1 cellular context compared by ENCODE assay signal in the genomic region with DNA sequence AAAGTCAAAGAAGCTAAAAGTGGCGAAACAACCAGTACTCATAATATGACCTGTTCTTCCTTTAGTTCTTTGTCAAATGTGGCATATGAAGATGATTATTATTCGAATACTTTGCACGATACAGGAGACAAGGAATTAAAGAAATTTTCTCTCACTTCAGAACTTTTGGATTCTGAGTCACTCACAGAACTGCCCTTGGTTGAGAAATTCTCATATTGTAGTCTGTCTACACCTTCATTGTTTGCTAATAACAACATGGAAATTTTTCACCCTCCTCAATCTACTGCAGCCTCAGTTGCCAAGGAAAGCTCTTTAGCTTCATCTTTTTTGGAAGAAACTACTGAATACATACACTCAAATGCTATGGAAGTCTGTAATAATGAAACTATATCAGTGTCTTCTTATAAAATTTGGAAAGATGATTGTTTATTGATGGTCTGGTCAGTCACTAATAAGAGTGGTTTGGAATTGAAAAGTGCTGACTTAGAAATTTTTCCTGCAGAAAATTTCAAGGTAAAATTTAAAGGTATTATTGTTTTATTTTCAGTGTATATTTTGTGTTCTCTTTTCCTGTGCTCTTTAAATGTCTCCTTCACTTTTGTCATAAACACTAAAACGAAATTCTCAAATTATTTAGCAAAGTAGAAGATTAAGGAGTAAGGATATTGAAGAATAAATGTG.
A peak's percentile ranks its signal among the peaks of the same experiment; 100 is the strongest.
TF ChIP-seq lines count a peak whose summit lies in the region.

No MANE protein-coding gene starts in this region.

TF ChIP-seq in HepG2, 621 proteins besides CTCF, POLR2A, EP300 and RAD21:
- TF ChIP-seq, protein P1, sequence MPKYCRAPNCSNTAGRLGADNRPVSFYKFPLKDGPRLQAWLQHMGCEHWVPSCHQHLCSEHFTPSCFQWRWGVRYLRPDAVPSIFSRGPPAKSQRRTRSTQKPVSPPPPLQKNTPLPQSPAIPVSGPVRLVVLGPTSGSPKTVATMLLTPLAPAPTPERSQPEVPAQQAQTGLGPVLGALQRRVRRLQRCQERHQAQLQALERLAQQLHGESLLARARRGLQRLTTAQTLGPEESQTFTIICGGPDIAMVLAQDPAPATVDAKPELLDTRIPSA (CRISPR knock-in tag; IDR thresholded peaks at IDR 0.05; ENCODE audit: borderline replicate concordance) = no peak
- TF ChIP-seq CHD2 (IDR thresholded peaks at IDR 0.05; ENCODE audit: low read depth, low read length) = no peak
- no peak for TF ChIP-seq ZSCAN31 (CRISPR knock-in tag; IDR thresholded peaks at IDR 0.05; ENCODE audit: low read depth)
- no peak for TF ChIP-seq ZNF296 (CRISPR knock-in tag; conservative IDR thresholded peaks at IDR 0.05)
- TF ChIP-seq, protein P2, sequence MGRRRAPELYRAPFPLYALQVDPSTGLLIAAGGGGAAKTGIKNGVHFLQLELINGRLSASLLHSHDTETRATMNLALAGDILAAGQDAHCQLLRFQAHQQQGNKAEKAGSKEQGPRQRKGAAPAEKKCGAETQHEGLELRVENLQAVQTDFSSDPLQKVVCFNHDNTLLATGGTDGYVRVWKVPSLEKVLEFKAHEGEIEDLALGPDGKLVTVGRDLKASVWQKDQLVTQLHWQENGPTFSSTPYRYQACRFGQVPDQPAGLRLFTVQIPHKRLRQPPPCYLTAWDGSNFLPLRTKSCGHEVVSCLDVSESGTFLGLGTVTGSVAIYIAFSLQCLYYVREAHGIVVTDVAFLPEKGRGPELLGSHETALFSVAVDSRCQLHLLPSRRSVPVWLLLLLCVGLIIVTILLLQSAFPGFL (CRISPR knock-in tag; IDR thresholded peaks at IDR 0.05) = no peak
- TF ChIP-seq, protein P3, sequence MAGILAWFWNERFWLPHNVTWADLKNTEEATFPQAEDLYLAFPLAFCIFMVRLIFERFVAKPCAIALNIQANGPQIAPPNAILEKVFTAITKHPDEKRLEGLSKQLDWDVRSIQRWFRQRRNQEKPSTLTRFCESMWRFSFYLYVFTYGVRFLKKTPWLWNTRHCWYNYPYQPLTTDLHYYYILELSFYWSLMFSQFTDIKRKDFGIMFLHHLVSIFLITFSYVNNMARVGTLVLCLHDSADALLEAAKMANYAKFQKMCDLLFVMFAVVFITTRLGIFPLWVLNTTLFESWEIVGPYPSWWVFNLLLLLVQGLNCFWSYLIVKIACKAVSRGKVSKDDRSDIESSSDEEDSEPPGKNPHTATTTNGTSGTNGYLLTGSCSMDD (CRISPR knock-in tag; IDR thresholded peaks at IDR 0.05) = no peak
- TF ChIP-seq MAFF (IDR thresholded peaks at IDR 0.05; ENCODE audit: low read depth, low read length) = peak; percentile 78
- TF ChIP-seq, protein P4, sequence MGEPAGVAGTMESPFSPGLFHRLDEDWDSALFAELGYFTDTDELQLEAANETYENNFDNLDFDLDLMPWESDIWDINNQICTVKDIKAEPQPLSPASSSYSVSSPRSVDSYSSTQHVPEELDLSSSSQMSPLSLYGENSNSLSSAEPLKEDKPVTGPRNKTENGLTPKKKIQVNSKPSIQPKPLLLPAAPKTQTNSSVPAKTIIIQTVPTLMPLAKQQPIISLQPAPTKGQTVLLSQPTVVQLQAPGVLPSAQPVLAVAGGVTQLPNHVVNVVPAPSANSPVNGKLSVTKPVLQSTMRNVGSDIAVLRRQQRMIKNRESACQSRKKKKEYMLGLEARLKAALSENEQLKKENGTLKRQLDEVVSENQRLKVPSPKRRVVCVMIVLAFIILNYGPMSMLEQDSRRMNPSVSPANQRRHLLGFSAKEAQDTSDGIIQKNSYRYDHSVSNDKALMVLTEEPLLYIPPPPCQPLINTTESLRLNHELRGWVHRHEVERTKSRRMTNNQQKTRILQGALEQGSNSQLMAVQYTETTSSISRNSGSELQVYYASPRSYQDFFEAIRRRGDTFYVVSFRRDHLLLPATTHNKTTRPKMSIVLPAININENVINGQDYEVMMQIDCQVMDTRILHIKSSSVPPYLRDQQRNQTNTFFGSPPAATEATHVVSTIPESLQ (CRISPR knock-in tag; conservative IDR thresholded peaks at IDR 0.05) = no peak
- peak; percentile 73 to 90; a peak in 3 of 4 replicates for TF ChIP-seq MAFK (conservative IDR thresholded peaks at IDR 0.05 in 1 of 2, IDR thresholded peaks at IDR 0.05 in 1 of 2; ENCODE audit: low read length in 2 of 2)
- TF ChIP-seq PHB2 (IDR thresholded peaks at IDR 0.05; ENCODE audit: partially characterized antibody) = no peak
- no peak for TF ChIP-seq ZNF367 (CRISPR knock-in tag; IDR thresholded peaks at IDR 0.05; ENCODE audit: borderline replicate concordance)
- no peak for TF ChIP-seq RXRB (CRISPR knock-in tag; IDR thresholded peaks at IDR 0.05; ENCODE audit: borderline replicate concordance)
- TF ChIP-seq ZNF121 (CRISPR knock-in tag; IDR thresholded peaks at IDR 0.05) = no peak
- TF ChIP-seq ZC3H13 (CRISPR knock-in tag; IDR thresholded peaks at IDR 0.05) = no peak
- no peak for TF ChIP-seq ZNF720 (CRISPR knock-in tag; IDR thresholded peaks at IDR 0.05)
- TF ChIP-seq, protein P5, sequence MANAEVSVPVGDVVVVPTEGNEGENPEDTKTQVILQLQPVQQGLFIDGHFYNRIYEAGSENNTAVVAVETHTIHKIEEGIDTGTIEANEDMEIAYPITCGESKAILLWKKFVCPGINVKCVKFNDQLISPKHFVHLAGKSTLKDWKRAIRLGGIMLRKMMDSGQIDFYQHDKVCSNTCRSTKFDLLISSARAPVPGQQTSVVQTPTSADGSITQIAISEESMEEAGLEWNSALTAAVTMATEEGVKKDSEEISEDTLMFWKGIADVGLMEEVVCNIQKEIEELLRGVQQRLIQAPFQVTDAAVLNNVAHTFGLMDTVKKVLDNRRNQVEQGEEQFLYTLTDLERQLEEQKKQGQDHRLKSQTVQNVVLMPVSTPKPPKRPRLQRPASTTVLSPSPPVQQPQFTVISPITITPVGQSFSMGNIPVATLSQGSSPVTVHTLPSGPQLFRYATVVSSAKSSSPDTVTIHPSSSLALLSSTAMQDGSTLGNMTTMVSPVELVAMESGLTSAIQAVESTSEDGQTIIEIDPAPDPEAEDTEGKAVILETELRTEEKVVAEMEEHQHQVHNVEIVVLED (CRISPR knock-in tag; IDR thresholded peaks at IDR 0.05; ENCODE audit: borderline replicate concordance) = no peak
